Comparison of ENCODE assay signal across 8 cellular contexts in genomic region chr12:110281549-110282342, GRCh38. TPM values are rescaled to one million over a fixed set of nuclear protein-coding genes. Genes with fewer than 3 reads are reported as not detected.
DNase-seq lines count a peak whose midpoint lies in the region; ATAC-seq and TF ChIP-seq lines count a peak whose summit lies in the region.

No MANE protein-coding gene starts in this region.

- peak overlapping the region; percentile 92 for H3K27ac ChIP-seq in KOPT-K1 (ENCODE audit: low read depth, low read length, poor library complexity, severe bottlenecking)
- H3K27ac ChIP-seq in WERI-Rb-1, result peak overlapping the region; percentile 95
- H3K27ac ChIP-seq in breast epithelium, result peak overlapping the region; percentile 94 to 98

- no peaks in the 10 kb centered on the region for H3K27me3 ChIP-seq in WERI-Rb-1 (ENCODE audit: insufficient read depth, low read depth, severe bottlenecking)
- no peaks in the 10 kb centered on the region for H3K27me3 ChIP-seq in breast epithelium

- H3K9me3 ChIP-seq in KOPT-K1 (ENCODE audit: insufficient read depth, low read length, poor library complexity, severe bottlenecking), result no peaks in the 10 kb centered on the region
- no peaks in the 10 kb centered on the region for H3K9me3 ChIP-seq in WERI-Rb-1 (ENCODE audit: severe bottlenecking)
- H3K9me3 ChIP-seq in breast epithelium, result no peaks in the 10 kb centered on the region

- H3K4me1 ChIP-seq in breast epithelium, result peaks cover 0 to 7% of the 10 kb centered on the region in 2 donors

- TF ChIP-seq POLR2A in breast epithelium (IDR thresholded peaks at IDR 0.05), result no peak

- DNase-seq in GM12865 (ENCODE audit: low read depth) (peak; percentile 73), WERI-Rb-1 (peak; percentile 40), breast epithelium (ENCODE audit: low spot score in 2 of 2) (peak; percentile 35 to 55), islet precursor cell (peak; percentile 92), GDM1 (lab: John Stamatoyannopoulos, UW) (no peak)
- peak; percentile 24 to 26 for DNase-seq in stimulated activated CD4-positive, alpha-beta T cell treated with anti-CD3 and anti-CD28 coated beads, Interleukin-15, amount 100 ng/mL, for 48 hours (ENCODE audit: low read depth in 2 of 2)

- H3K4me3 ChIP-seq in GM12865 (ENCODE audit: low read depth, low read length), result peak overlapping the region; percentile 96
- peak overlapping the region; percentile 87 for H3K4me3 ChIP-seq in WERI-Rb-1 (ENCODE audit: low read depth, low read length)
- peak overlapping the region; percentile 73 to 81 (median 77) for H3K4me3 ChIP-seq in breast epithelium

- intact Hi-C loops in breast epithelium (cut with DNase I; ENCODE audit: low total_unique reads), result no loop called here

- H3K36me3 ChIP-seq in KOPT-K1 (ENCODE audit: insufficient read depth, low read length), result peaks cover 41% of the 10 kb centered on the region
- H3K36me3 ChIP-seq in WERI-Rb-1, result peaks cover 49% of the 10 kb centered on the region
- no peaks in the 10 kb centered on the region for H3K36me3 ChIP-seq in breast epithelium

- peak; percentile 24 for ATAC-seq in GM21786 (IDR thresholded peaks at IDR 0.05; ENCODE audit: unreplicated experiment)

- TF ChIP-seq CTCF in GM12865 (IDR thresholded peaks at IDR 0.05; ENCODE audit: insufficient read depth, low read depth, low read length, missing control alignments) (no peak), WERI-Rb-1 (IDR thresholded peaks at IDR 0.05; ENCODE audit: low read depth, low read length) (no peak), breast epithelium (IDR thresholded peaks at IDR 0.05) (no peak)

RNA-seq across cellular contexts. Expression of gene ATP2A2, which starts 0.7 kb away (rescaled TPM):
- 100 to 1,000 TPM in 2 of 3 donors, 10 to 100 TPM in 1; 95.1 to 109 (median 102) TPM for total RNA-seq in breast epithelium
